Comparison of ENCODE assay signal across 33 cellular contexts in the genomic region with DNA sequence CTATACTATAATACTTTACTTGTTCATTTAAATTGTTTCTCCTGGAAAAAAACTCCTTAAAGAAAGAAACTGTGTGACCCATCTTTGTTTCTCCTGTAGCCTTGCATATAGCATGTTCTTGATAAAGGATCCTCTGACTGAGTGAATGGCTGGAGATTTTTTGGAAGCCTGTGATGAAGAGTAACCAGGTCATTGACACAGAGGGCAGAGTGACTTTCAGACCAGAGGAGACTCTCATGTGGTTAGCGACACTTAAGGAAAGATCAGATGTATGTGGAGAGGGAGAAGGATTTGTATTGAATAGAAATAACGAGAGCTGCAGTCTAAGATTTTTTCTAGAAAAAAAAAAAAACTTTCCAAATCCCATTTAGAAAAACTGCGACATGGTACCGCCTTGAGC.
"Had no signal": no experiment of that assay in that cellular context is flagged by ENCODE, and none has a peak within 500 bp of the region (broad histone marks: within the 10 kb centered on the region; RNA-seq: fewer than 3 reads in every experiment).

No MANE protein-coding gene starts in this region.

- H3K9ac ChIP-seq: KMS-11 had no signal

- H3K4me2 ChIP-seq: KMS-11 had no signal

- H3K36me3 ChIP-seq: MG63 had no signal

- H3K27ac ChIP-seq: KMS-11 had no signal

- DNase-seq: Karpas-422, Kasumi-1, KG1, MG63, MV-4-11, NCI-H1048, NCI-H1092, NCI-H1092 treated with DMSO at 0.1 percent for 48 hours, NCI-H1105, NCI-H1105 treated with DMSO at 0.1 percent for 48 hours, NCI-H1417, NCI-H1417 treated with DMSO at 0.1 percent for 48 hours, NCI-H1436, NCI-H1436 treated with DMSO at 0.1 percent for 48 hours, NCI-H146, NCI-H1694, NCI-H1694 treated with DMSO at 0.1 percent for 48 hours, NCI-H187, NCI-H187 treated with DMSO at 0.1 percent for 48 hours, NCI-H1930, NCI-H2029, NCI-H2029 treated with DMSO at 0.1 percent for 48 hours, NCI-H2081, NCI-H2081 treated with DMSO at 0.1 percent for 48 hours, NCI-H2107, NCI-H2227 treated with DMSO at 0.1 percent for 48 hours, NCI-H226, NCI-H345, NCI-H446, NCI-H446 treated with DMSO at 0.1 percent for 48 hours, NCI-H510A, NCI-H510A treated with DMSO at 0.1 percent for 48 hours had no signal

- H3K27me3 ChIP-seq: MG63 had no signal

- H3K4me3 ChIP-seq: MG63 had no signal

- H3K9me3 ChIP-seq: MG63 had no signal
